ENCODE assay signal across 1 cellular context in the genomic region with DNA sequence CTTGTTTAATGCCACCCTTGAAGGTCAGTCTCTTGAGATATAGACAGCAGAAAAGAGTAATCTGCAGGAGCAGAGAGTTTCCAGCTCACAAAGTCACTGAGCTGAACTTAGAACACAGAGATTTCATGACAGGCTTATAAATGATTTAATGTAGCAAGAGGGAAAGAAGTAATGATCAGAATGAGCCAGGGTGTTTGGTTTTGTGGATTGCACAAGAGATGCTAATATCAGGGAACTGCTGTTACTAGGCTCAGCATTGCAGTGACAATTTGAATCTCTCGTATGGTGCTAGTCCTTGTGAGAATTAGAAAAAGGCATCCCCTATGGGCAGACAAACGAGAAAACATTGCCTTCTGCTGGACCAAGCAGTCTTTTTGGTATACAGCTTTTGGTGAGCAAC.
TF ChIP-seq lines count a peak whose summit lies in the region.

No MANE protein-coding gene starts in this region.

TF ChIP-seq in IMR-90, 13 proteins besides CTCF, POLR2A, EP300 and RAD21:
- TF ChIP-seq FOS (IDR thresholded peaks at IDR 0.05; ENCODE audit: low read depth, low read length): no peak
- peak; percentile 58 for TF ChIP-seq CEBPB (IDR thresholded peaks at IDR 0.05; ENCODE audit: low read depth, low read length)
